ENCODE assay signal across 9 cellular contexts in genomic region chr10:70967591-70968588, GRCh38.
DNase-seq lines count a peak whose midpoint lies in the region; ATAC-seq lines count a peak whose summit lies in the region.
"Had no signal": no experiment of that assay in that cellular context is flagged by ENCODE, and none has a peak within 500 bp of the region (broad histone marks: within the 10 kb centered on the region; RNA-seq: fewer than 3 reads in every experiment).

No MANE protein-coding gene starts in this region.

- DNase-seq in NCI-H82 treated with DMSO at 0.1 percent for 48 hours (lab: John Stamatoyannopoulos, UW; ENCODE audit: unreplicated experiment) (peak; percentile 75), myocyte (ENCODE audit: low read depth) (peak; percentile 86), LoVo (ENCODE audit: low spot score) (no peak), occipital lobe (lab: John Stamatoyannopoulos, UW) (no peak)
- DNase-seq: Right ventricle myocardium superior had no signal

- ATAC-seq in GM18858 (IDR thresholded peaks at IDR 0.05; ENCODE audit: unreplicated experiment) (peak; percentile 74), HG02678 (IDR thresholded peaks at IDR 0.05; ENCODE audit: unreplicated experiment) (peak; percentile 67), GM21528 (IDR thresholded peaks at IDR 0.05; ENCODE audit: low FRiP score, unreplicated experiment) (no peak), GM21390 (IDR thresholded peaks at IDR 0.05; ENCODE audit: unreplicated experiment) (no peak)

Comparison
In these comparisons a context has a peak if more than half of its experiments do, and no peak if none do; other contexts are left out.
1. ATAC-seq: peak in GM18858 (single experiment) and HG02678 (single experiment); none in GM21528 (single experiment) and GM21390 (single experiment).
2. DNase-seq: peak in NCI-H82 treated with DMSO at 0.1 percent for 48 hours (single experiment) and myocyte (single experiment); none in LoVo (single experiment) and occipital lobe (single experiment).